ENCODE assay signal across 24 cellular contexts in the genomic region with DNA sequence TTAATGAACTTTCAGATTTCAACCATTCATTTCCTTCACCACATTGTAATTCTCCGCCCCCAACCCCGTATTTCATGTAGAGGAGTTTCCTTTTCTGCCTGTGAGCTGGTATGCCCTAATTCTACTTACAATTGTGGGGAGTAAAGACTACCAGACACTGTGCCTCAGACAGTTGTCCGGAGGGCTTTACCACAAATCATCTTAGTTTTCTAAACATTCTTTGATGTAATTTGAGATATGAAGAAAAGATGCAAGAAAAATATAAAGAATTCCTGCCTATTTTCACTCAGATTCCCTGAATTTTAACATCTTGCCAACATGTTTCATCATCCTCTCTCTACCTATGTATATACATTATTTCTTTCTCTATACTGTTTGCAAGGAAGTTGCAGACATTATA.
"Had no signal": no experiment of that assay in that cellular context is flagged by ENCODE, and none has a peak within 500 bp of the region (broad histone marks: within the 10 kb centered on the region; RNA-seq: fewer than 3 reads in every experiment).

No MANE protein-coding gene starts in this region.

- ATAC-seq: activated CD8-positive, alpha-beta memory T cell treated with anti-CD3 and anti-CD28 coated beads, Interleukin-2, amount 10 ng/mL, durations not matched to agents 7 days and 5 days; activated CD8-positive, alpha-beta T cell treated with anti-CD3 and anti-CD28 coated beads, Interleukin-2, amount 10 ng/mL, durations not matched to agents 7 days and 5 days; left ventricle myocardium superior; right lobe of liver; stimulated activated effector memory CD8-positive, alpha-beta T cell treated with anti-CD3 and anti-CD28 coated beads, Interleukin-12 subunit alpha, Interleukin-12 subunit beta, amount 100 ng/mL, for 72 hours had no signal

- DNase-seq: activated B cell treated with CpG ODN at 0.5 μM for 24 hours; activated CD4-positive, alpha-beta T cell treated with anti-CD3 and anti-CD28 coated beads, Interleukin-2, amount 50 U/mL, for 1 hour; activated CD8-positive, alpha-beta memory T cell treated with anti-CD3 and anti-CD28 coated beads, Interleukin-2, amount 10 ng/mL, durations not matched to agents 7 days and 5 days; activated CD8-positive, alpha-beta T cell treated with anti-CD3 and anti-CD28 coated beads, Interleukin-2, amount 10 ng/mL, durations not matched to agents 7 days and 5 days; activated naive CD4-positive, alpha-beta T cell; activated T-cell treated with anti-CD3 and anti-CD28 coated beads, Interleukin-2, amount 50 U/mL, for 48 hours; adrenal gland; brain microvascular endothelial cell; caudate nucleus; dermis blood vessel endothelial cell; effector CD4-positive, alpha-beta T cell; glutamatergic neuron; islet precursor cell; left ventricle myocardium superior; ovary; right lobe of liver; stimulated activated CD4-positive, alpha-beta T cell treated with anti-CD3 and anti-CD28 coated beads, Interleukin-2, amount 100 ng/mL, for 48 hours; T-helper 1 cell; uterus had no signal

- H3K4me1 ChIP-seq: adrenal gland, ascending aorta, esophagus muscularis mucosa, uterus had no signal

- H3K27ac ChIP-seq: adrenal gland, ascending aorta, brain microvascular endothelial cell, esophagus muscularis mucosa, neutrophil, ovary, right lobe of liver, thoracic aorta, uterus had no signal

- H3K4me3 ChIP-seq: adrenal gland, ascending aorta, esophagus muscularis mucosa, ovary, right lobe of liver, thoracic aorta, uterus had no signal

- H3K9me3 ChIP-seq: adrenal gland, ascending aorta, esophagus muscularis mucosa, neutrophil, ovary, right lobe of liver, thoracic aorta, uterus had no signal

- H3K27me3 ChIP-seq: adrenal gland, ascending aorta, brain microvascular endothelial cell, esophagus muscularis mucosa, neutrophil, ovary, right lobe of liver, uterus had no signal

- H3K36me3 ChIP-seq: adrenal gland, ascending aorta, brain microvascular endothelial cell, esophagus muscularis mucosa, neutrophil, ovary, right lobe of liver, thoracic aorta, uterus had no signal
